8 cellular contexts compared by ENCODE assay signal in genomic region chr9:5886114-5886939, GRCh38. TPM values are rescaled to one million over a fixed set of nuclear protein-coding genes. Genes with fewer than 3 reads are reported as not detected.
A peak's percentile ranks its signal among the peaks of the same experiment; 100 is the strongest.
DNase-seq lines count a peak whose midpoint lies in the region; ATAC-seq and TF ChIP-seq lines count a peak whose summit lies in the region.

No MANE protein-coding gene starts in this region.

- no peaks in the 10 kb centered on the region for H3K4me1 ChIP-seq in upper lobe of right lung

- H3K36me3 ChIP-seq in upper lobe of right lung = no peaks in the 10 kb centered on the region

- H3K27me3 ChIP-seq in upper lobe of right lung = no peaks in the 10 kb centered on the region

- intact Hi-C loops in upper lobe of right lung (cut with DNase I) = no loop called here

- H3K9me3 ChIP-seq in upper lobe of right lung = no peaks in the 10 kb centered on the region

- H3K4me3 ChIP-seq in upper lobe of right lung = no peak overlapping the region

- TF ChIP-seq CTCF in upper lobe of right lung (IDR thresholded peaks at IDR 0.05) = peak; percentile 92

- H3K27ac ChIP-seq in upper lobe of right lung = no peak overlapping the region

- ATAC-seq in GM21737 (IDR thresholded peaks at IDR 0.05; ENCODE audit: unreplicated experiment) = peak; percentile 88
- peak; percentile 95 for ATAC-seq in upper lobe of right lung

- peak; percentile 74 for DNase-seq in G401 (ENCODE audit: low spot score)
- DNase-seq in KG1 (lab: John Stamatoyannopoulos, UW) = peak; percentile 64
- DNase-seq in SHP77 treated with DMSO at 0.1 percent for 48 hours (lab: John Stamatoyannopoulos, UW) = peak; percentile 20
- peak; percentile 59 for DNase-seq in activated effector memory CD4-positive, alpha-beta T cell treated with Interleukin-2 at 50 U/mL for 16 hours
- peak; percentile 85 for DNase-seq in germinal center (ENCODE audit: low spot score)
- peak; percentile 65 for DNase-seq in pons (ENCODE audit: low spot score)
- DNase-seq in upper lobe of right lung = peak; percentile 84

- in situ Hi-C loops in G401 (cut with HindIII; ENCODE audit: low sequenced_read_pairs) = no loop called here

RNA-seq across cellular contexts. Expression of gene MLANA, which starts 4.4 kb away (rescaled TPM):
- total RNA-seq in G401 (2014; rRNA removed; shearing (Covaris generic)) = not detected in 2 replicates
- total RNA-seq in upper lobe of right lung = not detected

RNA-seq across cellular contexts. Expression of gene ERMP1, which starts 53.4 kb away (rescaled TPM):
- total RNA-seq in G401 (2014; rRNA removed; shearing (Covaris generic)) = 9.8 and 19.3 TPM in 2 replicates
- total RNA-seq in upper lobe of right lung = 34.8 TPM

Comparison
In these comparisons a context has a peak if more than half of its experiments do, and no peak if none do; other contexts are left out.
1. DNase-seq: peak in every context shown above with its lines; median percentile 85 in germinal center; 84 in upper lobe of right lung; 74 in G401; 65 in pons; 64 in KG1; 59 in activated effector memory CD4-positive, alpha-beta T cell treated with Interleukin-2 at 50 U/mL for 16 hours; 20 in SHP77 treated with DMSO at 0.1 percent for 48 hours.